In the genomic region with DNA sequence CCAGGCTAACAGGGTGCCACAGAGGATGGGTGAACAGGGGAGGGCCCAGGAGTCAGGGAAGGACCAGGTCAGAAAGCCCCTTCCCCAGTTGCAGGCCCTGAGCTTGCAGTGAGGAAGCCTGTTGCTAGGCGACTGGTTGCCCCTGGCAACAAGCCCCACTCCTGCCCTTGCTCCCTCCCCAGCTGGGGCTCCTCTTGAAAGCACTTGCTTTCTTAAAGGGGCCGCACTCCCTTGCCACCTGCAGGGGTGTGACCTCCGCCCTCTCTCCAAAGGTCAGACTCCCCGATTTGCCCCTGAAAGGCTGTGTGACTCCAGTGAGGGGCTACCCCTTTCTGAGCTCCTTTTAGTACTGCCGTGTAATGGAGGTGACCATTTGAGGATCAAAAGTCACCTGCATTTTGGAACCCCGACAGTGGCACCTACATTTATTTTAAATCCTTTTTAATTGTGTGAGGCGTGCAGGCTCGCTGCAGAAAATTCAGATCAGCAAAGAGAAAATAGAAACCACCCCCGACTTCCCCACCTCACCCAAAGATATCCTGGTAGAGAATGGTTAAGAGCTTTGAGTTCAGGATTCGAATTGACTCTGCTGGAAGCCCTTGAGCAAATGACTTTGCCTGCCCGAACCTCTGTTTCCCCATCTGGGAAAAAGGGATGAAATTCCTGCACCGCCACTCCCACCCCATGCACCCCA, we compare ENCODE assay signal across 8 cellular contexts. TPM values are rescaled to one million over a fixed set of nuclear protein-coding genes. Genes with fewer than 3 reads are reported as not detected.
DNase-seq lines count a peak whose midpoint lies in the region; ATAC-seq and TF ChIP-seq lines count a peak whose summit lies in the region.

No MANE protein-coding gene starts in this region.

- no peaks in the 10 kb centered on the region for H3K4me1 ChIP-seq in HAP-1
- no peaks in the 10 kb centered on the region for H3K4me1 ChIP-seq in upper lobe of right lung

- no peak for TF ChIP-seq CTCF in upper lobe of right lung (IDR thresholded peaks at IDR 0.05)

- H3K27ac ChIP-seq in upper lobe of right lung, result no peak overlapping the region

- H3K27me3 ChIP-seq in HAP-1 (ENCODE audit: low read depth) (no peaks in the 10 kb centered on the region), upper lobe of right lung (no peaks in the 10 kb centered on the region)

- ATAC-seq in HG03280 (IDR thresholded peaks at IDR 0.05; ENCODE audit: unreplicated experiment), result no peak
- ATAC-seq in upper lobe of right lung, result no peak

- H3K4me3 ChIP-seq in HAP-1 (no peak overlapping the region), upper lobe of right lung (no peak overlapping the region)

- intact Hi-C loops in upper lobe of right lung (cut with DNase I), result no loop called here

- H3K36me3 ChIP-seq in HAP-1 (replicated peaks) (no peaks in the 10 kb centered on the region), upper lobe of right lung (no peaks in the 10 kb centered on the region)

- DNase-seq in COR-L47 (lab: John Stamatoyannopoulos, UW) (peak; percentile 65), HAP-1 (ENCODE audit: low spot score in 2 of 2) (peak; percentile 15 to 68), RKO (ENCODE audit: low spot score) (peak; percentile 52), upper lobe of right lung (no peak), LoVo (ENCODE audit: low spot score) (no peak)
- peak; percentile 10 for DNase-seq in effector CD8-positive, alpha-beta T cell (lab: John Stamatoyannopoulos, UW)
- DNase-seq in stimulated activated CD4-positive, alpha-beta T cell treated with anti-CD3 and anti-CD28 coated beads, Interleukin-15, amount 100 ng/mL, for 24 hours, result peak; percentile 44

- no peaks in the 10 kb centered on the region for H3K9me3 ChIP-seq in HAP-1
- no peaks in the 10 kb centered on the region for H3K9me3 ChIP-seq in upper lobe of right lung

- in situ Hi-C loops in HAP-1 (cut with MboI; ENCODE audit: low sequenced_read_pairs), result no loop called here

RNA-seq across cellular contexts. Expression of a gene that starts 4.8 kb away (rescaled TPM):
- total RNA-seq in upper lobe of right lung, result 7.4 TPM

RNA-seq across cellular contexts. Expression of a gene that starts 36.8 kb away (rescaled TPM):
- total RNA-seq in upper lobe of right lung, result 71.4 TPM

RNA-seq across cellular contexts. Expression of a gene that starts 38.8 kb away (rescaled TPM):
- 2.1 TPM for total RNA-seq in upper lobe of right lung

Comparison
In these comparisons a context has a peak if more than half of its experiments do, and no peak if none do; other contexts are left out.
1. DNase-seq: peak in COR-L47 (single experiment), HAP-1 (2 of 2), RKO (single experiment), effector CD8-positive, alpha-beta T cell (single experiment) and stimulated activated CD4-positive, alpha-beta T cell treated with anti-CD3 and anti-CD28 coated beads, Interleukin-15, amount 100 ng/mL, for 24 hours (single experiment); none in upper lobe of right lung (single experiment) and LoVo (single experiment).